Comparison of ENCODE assay signal across 11 cellular contexts in genomic region chr1:180923024-180923841, GRCh38. TPM values are rescaled to one million over a fixed set of nuclear protein-coding genes. Genes with fewer than 3 reads are reported as not detected.
DNase-seq lines count a peak whose midpoint lies in the region; ATAC-seq and TF ChIP-seq lines count a peak whose summit lies in the region.
"Had no signal": no experiment of that assay in that cellular context is flagged by ENCODE, and none has a peak within 500 bp of the region (broad histone marks: within the 10 kb centered on the region; RNA-seq: fewer than 3 reads in every experiment).

No MANE protein-coding gene starts in this region.

- H3K4me1 ChIP-seq in iPS DF 6.9 (ENCODE audit: control insufficient read depth, insufficient read depth, low read length) = peaks cover 24% of the 10 kb centered on the region
- H3K4me1 ChIP-seq in upper lobe of left lung = peaks cover 0 to 5% (median 2%) of the 10 kb centered on the region in 4 donors

- no peaks in the 10 kb centered on the region for H3K36me3 Mint-ChIP-seq in natural killer cell treated with Interleukin-12 subunit alpha and Interleukin-12 subunit beta and Interleukin-15 and Interleukin-18, amount 100 ng/mL, for 72 hours
- H3K36me3 Mint-ChIP-seq in natural killer cell = no peaks in the 10 kb centered on the region
- H3K36me3 Mint-ChIP-seq in stimulated activated memory B cell treated with anti-CD40 and anti-IgM and Interleukin-4, amounts not matched to agents 10 μg/mL and 1 μg/mL and 100 μg/mL, for 72 hours = no peaks in the 10 kb centered on the region

- H3K27me3 ChIP-seq in iPS DF 6.9 (ENCODE audit: control insufficient read depth, insufficient read depth, low read length) (no peaks in the 10 kb centered on the region), upper lobe of left lung (no peaks in the 10 kb centered on the region)

- no peak overlapping the region for H3K27ac Mint-ChIP-seq in natural killer cell treated with Interleukin-12 subunit alpha and Interleukin-12 subunit beta and Interleukin-15 and Interleukin-18, amount 100 ng/mL, for 72 hours
- no peak overlapping the region for H3K27ac Mint-ChIP-seq in natural killer cell
- H3K27ac Mint-ChIP-seq in stimulated activated memory B cell treated with anti-CD40 and anti-IgM and Interleukin-4, amounts not matched to agents 10 μg/mL and 1 μg/mL and 100 μg/mL, for 72 hours = no peak overlapping the region
- H3K27ac Mint-ChIP-seq: stimulated activated naive CD8-positive, alpha-beta T cell treated with anti-CD3 and anti-CD28 coated beads, Interleukin-15, Interleukin-2, amounts not matched to agents 100 ng/mL and 50 ng/mL, for 24 hours had no signal

- no peaks in the 10 kb centered on the region for H3K36me3 ChIP-seq in iPS DF 6.9 (ENCODE audit: control insufficient read depth, insufficient read depth, low read length)
- peaks cover 0 to 7% (median 0%) of the 10 kb centered on the region in 4 donors for H3K36me3 ChIP-seq in upper lobe of left lung

- no peaks in the 10 kb centered on the region for H3K27me3 Mint-ChIP-seq in natural killer cell treated with Interleukin-12 subunit alpha and Interleukin-12 subunit beta and Interleukin-15 and Interleukin-18, amount 100 ng/mL, for 72 hours
- no peaks in the 10 kb centered on the region for H3K27me3 Mint-ChIP-seq in natural killer cell (ENCODE audit: low read depth in 2 of 2)
- H3K27me3 Mint-ChIP-seq in stimulated activated memory B cell treated with anti-CD40 and anti-IgM and Interleukin-4, amounts not matched to agents 10 μg/mL and 1 μg/mL and 100 μg/mL, for 72 hours = peaks cover 37% of the 10 kb centered on the region

- peak; percentile 44 for DNase-seq in natural killer cell treated with Interleukin-12 subunit alpha and Interleukin-12 subunit beta and Interleukin-15 and Interleukin-18, amount 100 ng/mL, for 72 hours (ENCODE audit: low spot score)
- DNase-seq in natural killer cell = no peak
- peak; percentile 61 for DNase-seq in T1000 (lab: John Stamatoyannopoulos, UW)
- peak; percentile 97 for DNase-seq in iPS DF 6.9 (ENCODE audit: low read depth, low spot score)
- DNase-seq in upper lobe of left lung = no peak
- no peak for DNase-seq in ureter (ENCODE audit: low spot score)
- DNase-seq: NCI-H2029 treated with DMSO at 0.1 percent for 48 hours had no signal

- H3K27ac ChIP-seq in iPS DF 6.9 (ENCODE audit: low read length) = no peak overlapping the region
- H3K27ac ChIP-seq in upper lobe of left lung = no peak overlapping the region

- H3K4me1 Mint-ChIP-seq in natural killer cell treated with Interleukin-12 subunit alpha and Interleukin-12 subunit beta and Interleukin-15 and Interleukin-18, amount 100 ng/mL, for 72 hours (ENCODE audit: low read depth in 2 of 2) = peaks cover 0 to 5% of the 10 kb centered on the region in 2 donors
- H3K4me1 Mint-ChIP-seq in natural killer cell = peaks cover 0 to 7% of the 10 kb centered on the region in 2 donors
- no peaks in the 10 kb centered on the region for H3K4me1 Mint-ChIP-seq in stimulated activated memory B cell treated with anti-CD40 and anti-IgM and Interleukin-4, amounts not matched to agents 10 μg/mL and 1 μg/mL and 100 μg/mL, for 72 hours

- no peak overlapping the region for H3K4me3 Mint-ChIP-seq in natural killer cell treated with Interleukin-12 subunit alpha and Interleukin-12 subunit beta and Interleukin-15 and Interleukin-18, amount 100 ng/mL, for 72 hours
- H3K4me3 Mint-ChIP-seq in natural killer cell = no peak overlapping the region
- H3K4me3 Mint-ChIP-seq in stimulated activated memory B cell treated with anti-CD40 and anti-IgM and Interleukin-4, amounts not matched to agents 10 μg/mL and 1 μg/mL and 100 μg/mL, for 72 hours = no peak overlapping the region
- H3K4me3 Mint-ChIP-seq: stimulated activated naive CD8-positive, alpha-beta T cell treated with anti-CD3 and anti-CD28 coated beads, Interleukin-15, Interleukin-2, amounts not matched to agents 100 ng/mL and 50 ng/mL, for 24 hours had no signal

- H3K9me3 ChIP-seq in iPS DF 6.9 (ENCODE audit: control insufficient read depth, insufficient read depth, low read length) (no peaks in the 10 kb centered on the region), upper lobe of left lung (no peaks in the 10 kb centered on the region)

- intact Hi-C loops in natural killer cell (cut with micrococcal nuclease) = no loop called here

- no peaks in the 10 kb centered on the region for H3K9me3 Mint-ChIP-seq in natural killer cell treated with Interleukin-12 subunit alpha and Interleukin-12 subunit beta and Interleukin-15 and Interleukin-18, amount 100 ng/mL, for 72 hours
- H3K9me3 Mint-ChIP-seq in natural killer cell = no peaks in the 10 kb centered on the region
- no peaks in the 10 kb centered on the region for H3K9me3 Mint-ChIP-seq in stimulated activated memory B cell treated with anti-CD40 and anti-IgM and Interleukin-4, amounts not matched to agents 10 μg/mL and 1 μg/mL and 100 μg/mL, for 72 hours
- H3K9me3 Mint-ChIP-seq: stimulated activated naive CD8-positive, alpha-beta T cell treated with anti-CD3 and anti-CD28 coated beads, Interleukin-15, Interleukin-2, amounts not matched to agents 100 ng/mL and 50 ng/mL, for 24 hours had no signal

- TF ChIP-seq CTCF in natural killer cell (IDR thresholded peaks at IDR 0.05) = no peak
- no peak for TF ChIP-seq CTCF in upper lobe of left lung (IDR thresholded peaks at IDR 0.05)

- no CpG with 5 or more reads among the region's 13 CpGs for WGBS in iPS DF 6.9 (ENCODE audit: insufficient coverage, insufficient read length)
- WGBS in upper lobe of left lung, 2 donors = 51 to 69% methylated on average over 5 to 13 of the region's 13 CpGs

- no peak for TF ChIP-seq EP300 in upper lobe of left lung (IDR thresholded peaks at IDR 0.05)

- H3K4me3 ChIP-seq in iPS DF 6.9 (ENCODE audit: low read length) (no peak overlapping the region), upper lobe of left lung (no peak overlapping the region)

- ATAC-seq in natural killer cell treated with Interleukin-12 subunit alpha and Interleukin-12 subunit beta and Interleukin-15 and Interleukin-18, amount 100 ng/mL, for 72 hours = no peak
- no peak for ATAC-seq in natural killer cell
- no peak for ATAC-seq in GM18870 (IDR thresholded peaks at IDR 0.05; ENCODE audit: unreplicated experiment)
- no peak for ATAC-seq in stimulated activated memory B cell treated with anti-CD40 and anti-IgM and Interleukin-4, amounts not matched to agents 10 μg/mL and 1 μg/mL and 100 μg/mL, for 72 hours
- no peak for ATAC-seq in upper lobe of left lung (ENCODE audit: low FRiP score in 2 of 2)
- ATAC-seq: sciatic nerve had no signal

- no peak for TF ChIP-seq POLR2A in upper lobe of left lung (IDR thresholded peaks at IDR 0.05)

RNA-seq across cellular contexts. Expression of gene KIAA1614, which starts 10.5 kb away (rescaled TPM):
- total RNA-seq in natural killer cell treated with Interleukin-12 subunit alpha and Interleukin-12 subunit beta and Interleukin-15 and Interleukin-18, amount 100 ng/mL, for 72 hours = under 1 TPM; 0.22 to 0.67 TPM
- total RNA-seq in natural killer cell (under 1 TPM; 0.09 to 0.80 (median 0.40) TPM), upper lobe of left lung (10 to 100 TPM in 1 of 6 donors, 1 to 10 TPM in 4, under 1 TPM in 1; 0.79 to 11.9 (median 4.4) TPM), ureter (5.6 TPM)

Comparison
In these comparisons a context has a peak if more than half of its experiments do, and no peak if none do; other contexts are left out.
1. DNase-seq: peak in natural killer cell treated with Interleukin-12 subunit alpha and Interleukin-12 subunit beta and Interleukin-15 and Interleukin-18, amount 100 ng/mL, for 72 hours (single experiment), T1000 (single experiment) and iPS DF 6.9 (single experiment); none in natural killer cell (single experiment), upper lobe of left lung (0 of 2) and ureter (single experiment).